ENCODE assay signal across 11 cellular contexts in the genomic region with DNA sequence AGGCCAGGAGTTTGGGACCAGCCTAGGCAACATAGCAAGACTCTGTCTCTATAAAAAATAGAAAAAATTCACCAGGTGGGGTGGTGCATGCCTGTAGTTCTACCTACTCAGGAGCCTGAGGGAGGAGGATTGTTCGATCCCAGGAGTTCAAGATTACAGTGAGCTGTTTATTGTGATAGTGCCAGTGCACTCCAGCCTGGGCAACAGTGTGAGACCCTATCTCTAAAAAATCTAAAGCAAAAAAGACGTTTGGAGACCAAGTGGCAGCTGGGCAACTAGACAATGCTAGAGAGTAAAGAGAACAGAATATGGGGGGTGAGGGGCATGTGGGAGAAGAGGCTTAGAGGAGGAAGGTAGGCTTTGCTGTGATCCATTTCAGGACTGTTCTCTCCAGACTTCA. TPM values are rescaled to one million over a fixed set of nuclear protein-coding genes. Genes with fewer than 3 reads are reported as not detected.
DNase-seq lines count a peak whose midpoint lies in the region; ATAC-seq and TF ChIP-seq lines count a peak whose summit lies in the region.
"Had no signal": no experiment of that assay in that cellular context is flagged by ENCODE, and none has a peak within 500 bp of the region (broad histone marks: within the 10 kb centered on the region; RNA-seq: fewer than 3 reads in every experiment).

No MANE protein-coding gene starts in this region.

- CTCF ChIA-PET in activated CD4-positive, alpha-beta T cell treated with anti-CD3 and anti-CD28 coated beads, Interleukin-2, amount 10 ng/mL, durations not matched to agents 7 days and 5 days (lab: Charles Lee), result no interaction called here
- CTCF ChIA-PET in OCI-LY7 (lab: Charles Lee; ENCODE audit: unreplicated experiment), result no interaction called here

- peaks cover 36% of the 10 kb centered on the region for H3K4me1 Mint-ChIP-seq in activated CD4-positive, alpha-beta T cell treated with anti-CD3 and anti-CD28 coated beads, Interleukin-2, amount 10 ng/mL, durations not matched to agents 7 days and 5 days
- H3K4me1 Mint-ChIP-seq in endodermal cell, result peaks cover 6% of the 10 kb centered on the region

- H3K4me1 ChIP-seq in OCI-LY7 (ENCODE audit: insufficient read depth, low read length, poor library complexity, severe bottlenecking), result peaks cover 14% of the 10 kb centered on the region
- H3K4me1 ChIP-seq in endodermal cell (ENCODE audit: control insufficient read depth, insufficient read depth, low read length), result no peaks in the 10 kb centered on the region
- H3K4me1 ChIP-seq in skeletal muscle satellite cell (ENCODE audit: control insufficient read depth, insufficient read depth, low read length), result peaks cover 11% of the 10 kb centered on the region
- peaks cover 17% of the 10 kb centered on the region for H3K4me1 ChIP-seq in body of pancreas

- 87% methylated on average over 2 of the region's 2 CpGs; no CpG with 5 or more reads in 1 of the 2 experiments for WGBS in endodermal cell (ENCODE audit: insufficient coverage in 1 of 2, insufficient read length in 1 of 2), 2 experiments
- WGBS in body of pancreas, 2 donors, result 68 to 72% methylated on average over 2 of the region's 2 CpGs

- no TSS peak for BruUV-seq in OCI-LY7 (replicated peaks; lab: Mats Ljungman, UMichigan)

- H3K36me3 ChIP-seq in OCI-LY7 (ENCODE audit: insufficient read depth, low read length), result peaks cover 43% of the 10 kb centered on the region
- H3K36me3 ChIP-seq in endodermal cell (ENCODE audit: control insufficient read depth, insufficient read depth, low read length), result peaks cover 22% of the 10 kb centered on the region
- H3K36me3 ChIP-seq in skeletal muscle satellite cell (ENCODE audit: insufficient read depth, low read length), result peaks cover 5% of the 10 kb centered on the region
- H3K36me3 ChIP-seq in body of pancreas (replicated peaks in 1 of 2; ENCODE audit: insufficient read depth in 1 of 2, low read depth in 2 of 2), result no peaks in the 10 kb centered on the region
- H3K36me3 ChIP-seq: WERI-Rb-1 had no signal

- H3K9me3 ChIP-seq in OCI-LY7 (ENCODE audit: low read length) (no peaks in the 10 kb centered on the region), endodermal cell (ENCODE audit: control insufficient read depth, low read length) (no peaks in the 10 kb centered on the region), skeletal muscle satellite cell (replicated peaks; ENCODE audit: low read length) (no peaks in the 10 kb centered on the region), body of pancreas (no peaks in the 10 kb centered on the region)

- no peak for DNase-seq in activated CD4-positive, alpha-beta T cell treated with anti-CD3 and anti-CD28 coated beads, Interleukin-2, amount 10 ng/mL, durations not matched to agents 7 days and 5 days
- DNase-seq in activated CD4-positive, alpha-beta T cell treated with anti-CD3 and anti-CD28 coated beads, Interleukin-2, amount 50 U/mL, for 4 hours, result no peak
- DNase-seq in OCI-LY7 (ENCODE audit: low spot score) (no peak), endodermal cell (no peak), body of pancreas (no peak)
- DNase-seq: left cardiac atrium, NCI-H510A treated with DMSO at 0.1 percent for 48 hours, WERI-Rb-1 had no signal

- H3K4me3 Mint-ChIP-seq in activated CD4-positive, alpha-beta T cell treated with anti-CD3 and anti-CD28 coated beads, Interleukin-2, amount 10 ng/mL, durations not matched to agents 7 days and 5 days, result peak overlapping the region; percentile 99
- H3K4me3 Mint-ChIP-seq in endodermal cell, result peak overlapping the region; percentile 88

- peak overlapping the region; percentile 79 for H3K27ac ChIP-seq in OCI-LY7 (ENCODE audit: low read depth, low read length, poor library complexity, severe bottlenecking)
- no peak overlapping the region for H3K27ac ChIP-seq in endodermal cell (ENCODE audit: low read depth, low read length)
- no peak overlapping the region for H3K27ac ChIP-seq in body of pancreas
- H3K27ac ChIP-seq: WERI-Rb-1 had no signal

- intact Hi-C loops in OCI-LY7 (cut with micrococcal nuclease; ENCODE audit: unreplicated experiment), result loop anchor here (10.0 kb wide), 1 partner anchor 456 kb away; a partner anchor contains a TSS
- intact Hi-C loops in body of pancreas (cut with DNase I), result no loop called here

- H3K9me2 ChIP-seq in OCI-LY7 (ENCODE audit: insufficient read depth, low read length), result no peaks in the 10 kb centered on the region

- H3K4me2 ChIP-seq in OCI-LY7 (ENCODE audit: low read length) (peak overlapping the region; percentile 82), skeletal muscle satellite cell (ENCODE audit: low read length) (peak overlapping the region; percentile 97)

- H3K9me3 Mint-ChIP-seq in activated CD4-positive, alpha-beta T cell treated with anti-CD3 and anti-CD28 coated beads, Interleukin-2, amount 10 ng/mL, durations not matched to agents 7 days and 5 days, result peaks cover 3% of the 10 kb centered on the region
- H3K9me3 Mint-ChIP-seq in endodermal cell, result peaks cover 7% of the 10 kb centered on the region

- peaks cover 20% of the 10 kb centered on the region for H3K36me3 Mint-ChIP-seq in activated CD4-positive, alpha-beta T cell treated with anti-CD3 and anti-CD28 coated beads, Interleukin-2, amount 10 ng/mL, durations not matched to agents 7 days and 5 days (ENCODE audit: low read depth)
- peaks cover 34% of the 10 kb centered on the region for H3K36me3 Mint-ChIP-seq in endodermal cell (ENCODE audit: low read depth)

- H3K4me3 ChIP-seq in OCI-LY7 (ENCODE audit: low read depth, low read length, poor library complexity, severe bottlenecking) (peak overlapping the region; percentile 78), endodermal cell (ENCODE audit: low read length) (peak overlapping the region; percentile 88), skeletal muscle satellite cell (ENCODE audit: low read length) (peak overlapping the region; percentile 90), body of pancreas (no peak overlapping the region)

- TF ChIP-seq POLR2A in body of pancreas (IDR thresholded peaks at IDR 0.05), result no peak

- no peaks in the 10 kb centered on the region for H3K27me3 Mint-ChIP-seq in activated CD4-positive, alpha-beta T cell treated with anti-CD3 and anti-CD28 coated beads, Interleukin-2, amount 10 ng/mL, durations not matched to agents 7 days and 5 days
- H3K27me3 Mint-ChIP-seq in endodermal cell (ENCODE audit: insufficient read depth), result peaks cover 4% of the 10 kb centered on the region

- no peak for ATAC-seq in GM21423 (IDR thresholded peaks at IDR 0.05; ENCODE audit: unreplicated experiment)
- ATAC-seq in body of pancreas, result no peak
- ATAC-seq in GM18517 (IDR thresholded peaks at IDR 0.05; ENCODE audit: unreplicated experiment), result no peak
- ATAC-seq: left cardiac atrium had no signal

- no peaks in the 10 kb centered on the region for H4K20me1 ChIP-seq in OCI-LY7 (ENCODE audit: insufficient read depth, low read length)

- H2AFZ ChIP-seq in OCI-LY7 (ENCODE audit: low read length), result no peak overlapping the region

- no peak for TF ChIP-seq CTCF in OCI-LY7 (conservative IDR thresholded peaks at IDR 0.05; ENCODE audit: low read length)
- no peak for TF ChIP-seq CTCF in endodermal cell (conservative IDR thresholded peaks at IDR 0.05)
- TF ChIP-seq CTCF in body of pancreas (IDR thresholded peaks at IDR 0.05), result no peak

- no peaks in the 10 kb centered on the region for H3K27me3 ChIP-seq in endodermal cell (ENCODE audit: control insufficient read depth, insufficient read depth, low read length, poor library complexity, severe bottlenecking)
- no peaks in the 10 kb centered on the region for H3K27me3 ChIP-seq in skeletal muscle satellite cell (ENCODE audit: control insufficient read depth, insufficient read depth, low read length)
- H3K27me3 ChIP-seq in body of pancreas, result no peaks in the 10 kb centered on the region

- POLR2A ChIA-PET in activated CD4-positive, alpha-beta T cell treated with anti-CD3 and anti-CD28 coated beads, Interleukin-2, amount 10 ng/mL, durations not matched to agents 7 days and 5 days (lab: Charles Lee), result no interaction called here
- POLR2A ChIA-PET in OCI-LY7 (lab: Charles Lee), result interaction anchor here (1.4 kb wide), 1 partner anchor 183 kb away, joined by 4 read pairs; no protein-coding TSS in a partner anchor

- H3K9ac ChIP-seq in endodermal cell (ENCODE audit: extremely low read depth, low read length, poor library complexity, severe bottlenecking) (no peak overlapping the region), skeletal muscle satellite cell (ENCODE audit: low read depth, low read length) (peak overlapping the region; percentile 88)

- peaks cover 56% of the 10 kb centered on the region for H3K79me2 ChIP-seq in OCI-LY7 (ENCODE audit: insufficient read depth, low read depth, low read length)

- H3K27ac Mint-ChIP-seq in activated CD4-positive, alpha-beta T cell treated with anti-CD3 and anti-CD28 coated beads, Interleukin-2, amount 10 ng/mL, durations not matched to agents 7 days and 5 days, result peak overlapping the region; percentile 90
- H3K27ac Mint-ChIP-seq in endodermal cell, result no peak overlapping the region

RNA-seq across cellular contexts. Expression of a gene that starts 1.4 kb away (rescaled TPM):
- 10 to 100 TPM; 13.7 to 17.6 TPM for total RNA-seq in activated CD4-positive, alpha-beta T cell treated with anti-CD3 and anti-CD28 coated beads, Interleukin-2, amount 10 ng/mL, durations not matched to agents 7 days and 5 days
- total RNA-seq in OCI-LY7 (2014; rRNA removed; shearing (Covaris generic)), result 16.9 and 23.0 TPM in 2 replicates
- total RNA-seq in OCI-LY7 (2022) (18.4 and 20.4 TPM in 2 replicates), endodermal cell (10 to 100 TPM in 1 of 2 donors, 1 to 10 TPM in 1; 7.7 to 10.9 TPM), body of pancreas (1 to 10 TPM; 1.6 to 9.3 TPM)
- polyA plus RNA-seq in endodermal cell (2013, experiment 1 of 2), result 15.3 TPM
- 15.9 TPM for polyA plus RNA-seq in endodermal cell (2013, experiment 2 of 2)
- total RNA-seq in skeletal muscle satellite cell (2012; rRNA removed), result 7.6 and 12.5 TPM in 2 replicates

Comparison
In these comparisons a context has a peak if more than half of its experiments do, and no peak if none do; other contexts are left out.
1. H3K4me3 ChIP-seq: peak in OCI-LY7 (single experiment), endodermal cell (single experiment) and skeletal muscle satellite cell (single experiment); none in body of pancreas (0 of 2).